Comparison of ENCODE assay signal across 23 cellular contexts in the genomic region with DNA sequence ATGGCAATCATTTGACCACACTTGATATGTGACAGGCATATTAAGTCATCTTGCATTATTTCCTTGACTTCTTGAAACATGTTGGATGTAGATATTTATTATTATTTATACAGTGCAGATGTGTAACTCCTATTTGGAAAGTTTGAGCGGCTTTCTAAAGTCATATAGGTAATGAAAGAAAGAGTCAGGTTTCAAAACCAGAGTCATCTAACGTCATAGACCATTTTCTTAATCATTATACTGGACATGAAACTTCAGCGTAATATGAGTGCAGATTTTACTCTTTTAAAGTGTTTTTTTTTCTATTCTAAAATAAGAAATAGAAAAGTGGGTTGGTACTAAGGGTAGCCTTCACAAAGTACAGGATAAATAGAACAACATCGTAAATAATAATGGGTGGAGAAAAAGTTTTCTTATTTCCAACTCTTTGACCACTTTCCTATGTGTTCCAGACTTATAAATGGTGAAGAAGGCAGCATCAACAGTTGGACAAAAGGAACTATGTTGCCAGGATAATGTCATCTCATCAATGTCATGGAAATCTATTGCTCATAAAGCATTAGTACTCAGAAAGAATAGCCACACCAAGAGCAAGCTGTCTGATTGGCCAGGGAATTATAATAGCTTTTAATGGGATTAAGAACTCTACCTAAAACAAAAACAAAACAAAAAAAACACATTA.
DNase-seq lines count a peak whose midpoint lies in the region; ATAC-seq and TF ChIP-seq lines count a peak whose summit lies in the region.
"Had no signal": no experiment of that assay in that cellular context is flagged by ENCODE, and none has a peak within 500 bp of the region (broad histone marks: within the 10 kb centered on the region; RNA-seq: fewer than 3 reads in every experiment).

No MANE protein-coding gene starts in this region.

- no peak for TF ChIP-seq EP300 in sigmoid colon (IDR thresholded peaks at IDR 0.05)

- H3K4me1 ChIP-seq in sigmoid colon, result no peaks in the 10 kb centered on the region
- H3K4me1 ChIP-seq: heart right ventricle had no signal

- H3K27ac ChIP-seq in sigmoid colon, result no peak overlapping the region
- H3K27ac ChIP-seq: 22Rv1, heart right ventricle, SK-N-MC had no signal

- H3K36me3 ChIP-seq in sigmoid colon, result no peaks in the 10 kb centered on the region
- H3K36me3 ChIP-seq: heart right ventricle had no signal

- no peaks in the 10 kb centered on the region for H3K27me3 ChIP-seq in sigmoid colon
- H3K27me3 ChIP-seq: heart right ventricle had no signal

- no peak overlapping the region for H3K27ac Mint-ChIP-seq in activated CD8-positive, alpha-beta memory T cell treated with anti-CD3 and anti-CD28 coated beads, Interleukin-2, amount 10 ng/mL, durations not matched to agents 7 days and 5 days
- H3K27ac Mint-ChIP-seq in activated T-helper 2 cell treated with anti-CD3 and anti-CD28 coated beads, Interferon-gamma antibody, Interleukin-2, Interleukin-4, amounts not matched to agents 10 μg/mL and 5 μg/mL and 100 μg/mL, durations not matched to agents 14 hours and 24 hours and 36 hours, result no peak overlapping the region
- H3K27ac Mint-ChIP-seq: endodermal cell; naive thymus-derived CD8-positive, alpha-beta T cell had no signal

- no peaks in the 10 kb centered on the region for H3K9me3 ChIP-seq in sigmoid colon
- H3K9me3 ChIP-seq: heart right ventricle had no signal

- DNase-seq in NCI-H82 (lab: John Stamatoyannopoulos, UW) (peak; percentile 43), NCI-H82 treated with DMSO at 0.1 percent for 48 hours (lab: John Stamatoyannopoulos, UW; ENCODE audit: unreplicated experiment) (no peak), sigmoid colon (no peak), AG20443 (ENCODE audit: low spot score) (no peak)
- no peak for DNase-seq in activated CD8-positive, alpha-beta memory T cell treated with anti-CD3 and anti-CD28 coated beads, Interleukin-2, amount 10 ng/mL, durations not matched to agents 7 days and 5 days
- no peak for DNase-seq in activated T-helper 2 cell treated with anti-CD3 and anti-CD28 coated beads, Interferon-gamma antibody, Interleukin-2, Interleukin-4, amounts not matched to agents 10 μg/mL and 5 μg/mL and 100 μg/mL, durations not matched to agents 14 hours and 24 hours and 36 hours (ENCODE audit: low spot score)
- DNase-seq: activated CD4-positive, CD25-positive, alpha-beta regulatory T cell treated with anti-CD3 and anti-CD28 coated beads, Interleukin-2, amount 50 U/mL, for 72 hours; activated CD8-positive, alpha-beta memory T cell treated with anti-CD3 and anti-CD28 coated beads, Interleukin-2, amount 50 U/mL, for 4 hours; activated gamma-delta T cell treated with Interleukin-2 at 50 U/mL for 16 hours; anterior cingulate cortex; Calu3; endodermal cell; heart right ventricle; islet precursor cell; KG1; naive thymus-derived CD8-positive, alpha-beta T cell; NCI-H1105 treated with DMSO at 0.1 percent for 48 hours; NCI-H2171; small intestine had no signal

- H3K4me3 Mint-ChIP-seq in activated CD8-positive, alpha-beta memory T cell treated with anti-CD3 and anti-CD28 coated beads, Interleukin-2, amount 10 ng/mL, durations not matched to agents 7 days and 5 days, result no peak overlapping the region
- no peak overlapping the region for H3K4me3 Mint-ChIP-seq in activated T-helper 2 cell treated with anti-CD3 and anti-CD28 coated beads, Interferon-gamma antibody, Interleukin-2, Interleukin-4, amounts not matched to agents 10 μg/mL and 5 μg/mL and 100 μg/mL, durations not matched to agents 14 hours and 24 hours and 36 hours (ENCODE audit: low read depth)
- H3K4me3 Mint-ChIP-seq: endodermal cell; naive thymus-derived CD8-positive, alpha-beta T cell had no signal

- peak; percentile 67 for ATAC-seq in HG02588 (IDR thresholded peaks at IDR 0.05; ENCODE audit: unreplicated experiment)
- peak; percentile 46 for ATAC-seq in HG03432 (IDR thresholded peaks at IDR 0.05; ENCODE audit: unreplicated experiment)
- ATAC-seq in activated CD8-positive, alpha-beta memory T cell treated with anti-CD3 and anti-CD28 coated beads, Interleukin-2, amount 10 ng/mL, durations not matched to agents 7 days and 5 days, result no peak
- ATAC-seq: heart right ventricle; naive thymus-derived CD8-positive, alpha-beta T cell had no signal

- no peaks in the 10 kb centered on the region for H3K4me1 Mint-ChIP-seq in activated CD8-positive, alpha-beta memory T cell treated with anti-CD3 and anti-CD28 coated beads, Interleukin-2, amount 10 ng/mL, durations not matched to agents 7 days and 5 days
- H3K4me1 Mint-ChIP-seq in activated T-helper 2 cell treated with anti-CD3 and anti-CD28 coated beads, Interferon-gamma antibody, Interleukin-2, Interleukin-4, amounts not matched to agents 10 μg/mL and 5 μg/mL and 100 μg/mL, durations not matched to agents 14 hours and 24 hours and 36 hours (ENCODE audit: low read depth), result no peaks in the 10 kb centered on the region
- H3K4me1 Mint-ChIP-seq: naive thymus-derived CD8-positive, alpha-beta T cell had no signal

- H3K27me3 Mint-ChIP-seq in activated CD8-positive, alpha-beta memory T cell treated with anti-CD3 and anti-CD28 coated beads, Interleukin-2, amount 10 ng/mL, durations not matched to agents 7 days and 5 days, result no peaks in the 10 kb centered on the region
- H3K27me3 Mint-ChIP-seq in activated T-helper 2 cell treated with anti-CD3 and anti-CD28 coated beads, Interferon-gamma antibody, Interleukin-2, Interleukin-4, amounts not matched to agents 10 μg/mL and 5 μg/mL and 100 μg/mL, durations not matched to agents 14 hours and 24 hours and 36 hours (ENCODE audit: low read depth), result no peaks in the 10 kb centered on the region
- H3K27me3 Mint-ChIP-seq: naive thymus-derived CD8-positive, alpha-beta T cell had no signal

- TF ChIP-seq CTCF in sigmoid colon (IDR thresholded peaks at IDR 0.05), result no peak

- WGBS in sigmoid colon, 2 donors, result 86 to 90% methylated on average over 4 of the region's 4 CpGs

- intact Hi-C loops in sigmoid colon (cut with DNase I), result no loop called here
- intact Hi-C loops in activated T-helper 2 cell treated with anti-CD3 and anti-CD28 coated beads, Interferon-gamma antibody, Interleukin-2, Interleukin-4, amounts not matched to agents 10 μg/mL and 5 μg/mL and 100 μg/mL, durations not matched to agents 14 hours and 24 hours and 36 hours (cut with micrococcal nuclease), result no loop called here

- H3K9me3 Mint-ChIP-seq in activated CD8-positive, alpha-beta memory T cell treated with anti-CD3 and anti-CD28 coated beads, Interleukin-2, amount 10 ng/mL, durations not matched to agents 7 days and 5 days (ENCODE audit: low read depth), result peaks cover 10% of the 10 kb centered on the region
- no peaks in the 10 kb centered on the region for H3K9me3 Mint-ChIP-seq in activated T-helper 2 cell treated with anti-CD3 and anti-CD28 coated beads, Interferon-gamma antibody, Interleukin-2, Interleukin-4, amounts not matched to agents 10 μg/mL and 5 μg/mL and 100 μg/mL, durations not matched to agents 14 hours and 24 hours and 36 hours
- H3K9me3 Mint-ChIP-seq: endodermal cell had no signal

- CTCF ChIA-PET in activated CD8-positive, alpha-beta memory T cell treated with anti-CD3 and anti-CD28 coated beads, Interleukin-2, amount 10 ng/mL, durations not matched to agents 7 days and 5 days (lab: Charles Lee), result no interaction called here

- H3K4me3 ChIP-seq in sigmoid colon, result no peak overlapping the region
- H3K4me3 ChIP-seq: heart right ventricle, SK-N-MC had no signal

- no peak for TF ChIP-seq POLR2A in sigmoid colon (IDR thresholded peaks at IDR 0.05)

- H3K36me3 Mint-ChIP-seq in activated CD8-positive, alpha-beta memory T cell treated with anti-CD3 and anti-CD28 coated beads, Interleukin-2, amount 10 ng/mL, durations not matched to agents 7 days and 5 days, result no peaks in the 10 kb centered on the region
- no peaks in the 10 kb centered on the region for H3K36me3 Mint-ChIP-seq in activated T-helper 2 cell treated with anti-CD3 and anti-CD28 coated beads, Interferon-gamma antibody, Interleukin-2, Interleukin-4, amounts not matched to agents 10 μg/mL and 5 μg/mL and 100 μg/mL, durations not matched to agents 14 hours and 24 hours and 36 hours (ENCODE audit: low read depth)
- H3K36me3 Mint-ChIP-seq: naive thymus-derived CD8-positive, alpha-beta T cell had no signal
